In the genomic region with DNA sequence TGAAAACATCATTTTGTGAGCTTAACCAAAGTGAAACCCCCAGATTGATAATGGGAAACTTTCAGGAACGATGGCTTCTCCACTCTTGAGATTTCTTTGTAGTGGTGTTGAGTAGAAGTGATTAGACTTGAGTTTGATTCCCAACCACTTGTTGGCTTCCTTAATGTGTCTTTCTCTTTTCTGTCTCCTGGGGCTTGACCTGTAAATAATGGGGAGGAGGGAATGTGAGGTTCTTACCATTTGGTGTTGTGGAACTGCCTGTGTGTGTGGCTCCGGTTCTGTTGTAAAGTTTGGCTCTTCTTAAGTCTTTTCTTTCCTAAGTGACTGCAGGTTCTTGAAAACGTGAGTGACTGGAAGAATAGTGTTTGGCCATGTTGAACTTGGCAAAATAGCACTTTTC, we compare ENCODE assay signal across 8 cellular contexts. TPM values are rescaled to one million over a fixed set of nuclear protein-coding genes. Genes with fewer than 3 reads are reported as not detected.
A peak's percentile ranks its signal among the peaks of the same experiment; 100 is the strongest.
DNase-seq lines count a peak whose midpoint lies in the region; ATAC-seq and TF ChIP-seq lines count a peak whose summit lies in the region.

No MANE protein-coding gene starts in this region.

- intact Hi-C loops in natural killer cell (cut with micrococcal nuclease): no loop called here

- peaks cover 47 to 50% (median 50%) of the 10 kb centered on the region in 3 donors for H3K4me1 Mint-ChIP-seq in IgD-negative memory B cell
- peaks cover 61% of the 10 kb centered on the region for H3K4me1 Mint-ChIP-seq in chondrocyte (ENCODE audit: low read depth)
- peaks cover 52 to 64% of the 10 kb centered on the region in 2 donors for H3K4me1 Mint-ChIP-seq in natural killer cell

- H3K9me3 Mint-ChIP-seq in IgD-negative memory B cell (no peaks in the 10 kb centered on the region), chondrocyte (ENCODE audit: low read depth) (no peaks in the 10 kb centered on the region), natural killer cell (no peaks in the 10 kb centered on the region)

- no peaks in the 10 kb centered on the region for H3K27me3 Mint-ChIP-seq in IgD-negative memory B cell
- no peaks in the 10 kb centered on the region for H3K27me3 Mint-ChIP-seq in chondrocyte (ENCODE audit: low read depth)
- no peaks in the 10 kb centered on the region for H3K27me3 Mint-ChIP-seq in natural killer cell (ENCODE audit: low read depth in 2 of 2)

- H3K4me3 ChIP-seq in BE2C (ENCODE audit: low read depth, low read length): peak overlapping the region; percentile 99

- H3K27ac Mint-ChIP-seq in IgD-negative memory B cell (peak overlapping the region in 2 of 3 donors; percentile 2 to 92), chondrocyte (ENCODE audit: unreplicated experiment) (peak overlapping the region; percentile 90), natural killer cell (peak overlapping the region; percentile 99)

- H3K4me3 Mint-ChIP-seq in IgD-negative memory B cell (peak overlapping the region; percentile 79 to 98 (median 97)), chondrocyte (ENCODE audit: unreplicated experiment) (peak overlapping the region; percentile 80), natural killer cell (peak overlapping the region; percentile 82)

- H3K36me3 ChIP-seq in BE2C: peaks cover 53% of the 10 kb centered on the region

- H3K27me3 ChIP-seq in BE2C: no peaks in the 10 kb centered on the region

- peaks cover 2% of the 10 kb centered on the region for H3K36me3 Mint-ChIP-seq in IgD-negative memory B cell
- H3K36me3 Mint-ChIP-seq in chondrocyte (ENCODE audit: low read depth): peaks cover 21% of the 10 kb centered on the region
- H3K36me3 Mint-ChIP-seq in natural killer cell: peaks cover 22% of the 10 kb centered on the region

- ATAC-seq in natural killer cell: no peak
- ATAC-seq in HG03280 (IDR thresholded peaks at IDR 0.05; ENCODE audit: unreplicated experiment): no peak
- no peak for ATAC-seq in HG03571 (IDR thresholded peaks at IDR 0.05; ENCODE audit: unreplicated experiment)
- no peak for ATAC-seq in GM18511 (IDR thresholded peaks at IDR 0.05; ENCODE audit: unreplicated experiment)

- TF ChIP-seq CTCF in BE2C (IDR thresholded peaks at IDR 0.05; ENCODE audit: low read depth, low read length): no peak
- TF ChIP-seq CTCF in chondrocyte (IDR thresholded peaks at IDR 0.05): no peak
- TF ChIP-seq CTCF in natural killer cell (IDR thresholded peaks at IDR 0.05): no peak

- DNase-seq in BE2C (no peak), chondrocyte (ENCODE audit: low spot score) (no peak), natural killer cell (no peak), Kasumi-1 (lab: John Stamatoyannopoulos, UW) (no peak)

- peaks cover 11% of the 10 kb centered on the region for H3K4me1 ChIP-seq in BE2C

- H3K9me3 ChIP-seq in BE2C: no peaks in the 10 kb centered on the region

RNA-seq across cellular contexts. Expression of a gene that starts 2.7 kb away (rescaled TPM):
- polyA plus RNA-seq in BE2C (2012; ENCODE audit: insufficient read depth, insufficient read length, low read depth): 77.3 TPM
- 39.7 TPM for polyA plus RNA-seq in IgD-negative memory B cell
- 133 to 192 TPM (median 184 TPM) in 3 replicates for total RNA-seq in chondrocyte
- total RNA-seq in natural killer cell: 100 to 1,000 TPM; 214 to 229 (median 228) TPM

Comparison
In these comparisons a context has a peak if more than half of its experiments do, and no peak if none do; other contexts are left out.
1. H3K27ac Mint-ChIP-seq: peak in every context shown above with its lines; median percentile 99 in natural killer cell; 90 in chondrocyte; 47 in IgD-negative memory B cell.